Comparison of ENCODE assay signal across 8 cellular contexts in the genomic region with DNA sequence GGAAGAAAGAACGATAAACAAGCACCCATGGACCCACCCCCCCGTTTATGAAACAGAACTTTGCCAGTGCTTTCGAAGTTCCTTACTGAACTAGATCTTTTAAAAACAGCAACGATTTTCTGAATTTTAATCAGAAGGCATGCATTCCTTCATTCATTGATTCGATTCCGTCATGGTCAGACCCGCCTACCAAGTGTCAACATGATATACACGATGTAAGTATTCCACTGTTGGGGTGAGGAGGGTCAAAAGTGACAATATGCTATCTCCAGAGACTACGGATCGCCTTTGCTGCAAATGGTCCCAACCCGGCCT. TPM values are rescaled to one million over a fixed set of nuclear protein-coding genes. Genes with fewer than 3 reads are reported as not detected.
A peak's percentile ranks its signal among the peaks of the same experiment; 100 is the strongest.
DNase-seq lines count a peak whose midpoint lies in the region; ATAC-seq and TF ChIP-seq lines count a peak whose summit lies in the region.

No MANE protein-coding gene starts in this region.

- H3K4me1 ChIP-seq in adrenal gland (replicated peaks in 1 of 2): peaks cover 0 to 11% of the 10 kb centered on the region in 2 donors

- no peaks in the 10 kb centered on the region for H3K9me3 Mint-ChIP-seq in activated CD4-positive, alpha-beta T cell treated with anti-CD3 and anti-CD28 coated beads for 36 hours (ENCODE audit: low read depth)

- CTCF ChIA-PET in activated CD4-positive, alpha-beta T cell treated with anti-CD3 and anti-CD28 coated beads for 36 hours (lab: Charles Lee): no interaction called here

- H3K4me1 Mint-ChIP-seq in activated CD4-positive, alpha-beta T cell treated with anti-CD3 and anti-CD28 coated beads for 36 hours: peaks cover 11% of the 10 kb centered on the region

- H3K4me3 Mint-ChIP-seq in activated CD4-positive, alpha-beta T cell treated with anti-CD3 and anti-CD28 coated beads for 36 hours: peak overlapping the region; percentile 73

- no peaks in the 10 kb centered on the region for H3K36me3 Mint-ChIP-seq in activated CD4-positive, alpha-beta T cell treated with anti-CD3 and anti-CD28 coated beads for 36 hours (ENCODE audit: low read depth)

- ATAC-seq in activated CD4-positive, alpha-beta T cell treated with anti-CD3 and anti-CD28 coated beads for 36 hours: no peak

- peak overlapping the region in 3 of 4 donors; percentile 92 to 97 (median 93) for H3K4me3 ChIP-seq in adrenal gland

- POLR2A ChIA-PET in activated CD4-positive, alpha-beta T cell treated with anti-CD3 and anti-CD28 coated beads for 36 hours (lab: Charles Lee): no interaction called here

- H3K9me3 ChIP-seq in adrenal gland (replicated peaks in 1 of 3): no peaks in the 10 kb centered on the region

- peak overlapping the region in 3 of 5 donors; percentile 78 to 89 (median 86) for H3K27ac ChIP-seq in adrenal gland
- peak overlapping the region; percentile 85 for H3K27ac ChIP-seq in layer of hippocampus (ENCODE audit: low read depth, low read length)
- peak overlapping the region; percentile 89 for H3K27ac ChIP-seq in temporal lobe (ENCODE audit: low read depth, low read length)

- no peak for TF ChIP-seq CTCF in adrenal gland (IDR thresholded peaks at IDR 0.05)

- H3K27me3 ChIP-seq in adrenal gland (no peaks in the 10 kb centered on the region), layer of hippocampus (ENCODE audit: control insufficient read depth, insufficient read depth, low read length) (no peaks in the 10 kb centered on the region)

- intact Hi-C loops in activated CD4-positive, alpha-beta T cell treated with anti-CD3 and anti-CD28 coated beads for 36 hours (cut with DNase I, micrococcal nuclease): loop anchor here (1.0 to 5.0 kb wide), 5 partner anchors 80 to 383 kb away; a partner anchor contains a TSS
- intact Hi-C loops in adrenal gland (cut with DNase I): loop anchor here (10.0 kb wide), 3 partner anchors 140 to 300 kb away; no protein-coding TSS in a partner anchor

- peaks cover 44% of the 10 kb centered on the region for H3K27me3 Mint-ChIP-seq in activated CD4-positive, alpha-beta T cell treated with anti-CD3 and anti-CD28 coated beads for 36 hours

- DNase-seq in activated CD4-positive, alpha-beta T cell treated with anti-CD3 and anti-CD28 coated beads for 36 hours: no peak
- DNase-seq in activated CD4-positive, alpha-beta T cell treated with anti-CD3 and anti-CD28 coated beads for 48 hours: no peak
- DNase-seq in adrenal gland (no peak), medulla oblongata (ENCODE audit: extremely low spot score) (no peak), NCI-H1048 (lab: John Stamatoyannopoulos, UW) (no peak), SIG-M5 treated with dmso at 0.1 percent for 504 hours (lab: John Stamatoyannopoulos, UW; ENCODE audit: unreplicated experiment) (no peak)

- no peak for TF ChIP-seq POLR2A in adrenal gland (IDR thresholded peaks at IDR 0.05)

- no peaks in the 10 kb centered on the region for H3K36me3 ChIP-seq in adrenal gland (replicated peaks in 1 of 2)

- H3K27ac Mint-ChIP-seq in activated CD4-positive, alpha-beta T cell treated with anti-CD3 and anti-CD28 coated beads for 36 hours: no peak overlapping the region

- 2 to 4% (median 3%) methylated on average over 11 of the region's 11 CpGs for WGBS in adrenal gland, 4 donors

RNA-seq across cellular contexts. Expression of a gene that starts 0.3 kb away (rescaled TPM):
- 1 to 10 TPM; 3.0 to 3.3 TPM for total RNA-seq in activated CD4-positive, alpha-beta T cell treated with anti-CD3 and anti-CD28 coated beads for 36 hours
- total RNA-seq in adrenal gland: 10 to 100 TPM; 23.5 to 51.6 (median 34.0) TPM
- 10 to 100 TPM; 26.1 to 54.2 (median 41.6) TPM for polyA plus RNA-seq in adrenal gland
- 88.3 TPM for total RNA-seq in temporal lobe

Comparison
In these comparisons a context has a peak if more than half of its experiments do, and no peak if none do; other contexts are left out.
1. RNA of a gene that starts 0.3 kb away (total RNA-seq): 88.3 TPM in temporal lobe (single experiment) and 23.5 to 51.6 TPM in adrenal gland; 3.0 to 3.3 TPM in activated CD4-positive, alpha-beta T cell treated with anti-CD3 and anti-CD28 coated beads for 36 hours; every median in the first group is over 4 times any median in the second.
2. Peak in every context shown above with its lines, with median percentiles within 50 percentile points of each other: H3K27ac ChIP-seq.